Comparison of ENCODE assay signal across 2 cellular contexts in the genomic region with DNA sequence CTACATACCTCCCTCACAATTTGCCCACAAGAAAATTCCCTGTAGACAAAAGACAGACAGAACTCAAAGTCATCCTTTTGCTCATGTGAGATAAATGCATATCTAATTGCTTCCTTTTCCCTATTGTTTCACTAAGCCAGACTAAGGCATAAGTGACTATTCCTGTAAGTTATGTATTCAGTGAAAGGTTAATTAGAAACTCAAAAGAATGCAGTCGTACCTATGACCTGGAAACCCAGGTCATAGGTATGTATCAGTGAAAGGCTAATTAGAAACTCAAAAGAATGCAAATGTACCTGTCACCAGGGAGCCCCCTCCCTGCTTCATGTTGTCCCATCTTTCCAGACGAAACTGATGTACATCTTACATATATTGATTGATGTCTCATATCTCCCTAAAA.
TF ChIP-seq lines count a peak whose summit lies in the region.

No MANE protein-coding gene starts in this region.

TF ChIP-seq in A549, 52 proteins besides CTCF, POLR2A, EP300 and RAD21 (continued from another document):
- no peak for TF ChIP-seq REST (IDR thresholded peaks at IDR 0.05)
- TF ChIP-seq, protein P1, sequence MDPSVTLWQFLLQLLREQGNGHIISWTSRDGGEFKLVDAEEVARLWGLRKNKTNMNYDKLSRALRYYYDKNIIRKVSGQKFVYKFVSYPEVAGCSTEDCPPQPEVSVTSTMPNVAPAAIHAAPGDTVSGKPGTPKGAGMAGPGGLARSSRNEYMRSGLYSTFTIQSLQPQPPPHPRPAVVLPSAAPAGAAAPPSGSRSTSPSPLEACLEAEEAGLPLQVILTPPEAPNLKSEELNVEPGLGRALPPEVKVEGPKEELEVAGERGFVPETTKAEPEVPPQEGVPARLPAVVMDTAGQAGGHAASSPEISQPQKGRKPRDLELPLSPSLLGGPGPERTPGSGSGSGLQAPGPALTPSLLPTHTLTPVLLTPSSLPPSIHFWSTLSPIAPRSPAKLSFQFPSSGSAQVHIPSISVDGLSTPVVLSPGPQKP (IDR thresholded peaks at IDR 0.05; ENCODE audit: low read depth, low read length): no peak
- TF ChIP-seq FOXS1 (CRISPR knock-in tag; IDR thresholded peaks at IDR 0.05): no peak
- TF ChIP-seq RCOR1 (IDR thresholded peaks at IDR 0.05; ENCODE audit: low read depth, low read length): no peak
- no peak for TF ChIP-seq HOXB13 (CRISPR knock-in tag; IDR thresholded peaks at IDR 0.05; ENCODE audit: low read depth)
- no peak for TF ChIP-seq RFX5 (IDR thresholded peaks at IDR 0.05)
- no peak for TF ChIP-seq NR3C1 (IDR thresholded peaks at IDR 0.05)
- TF ChIP-seq KDM1A (IDR thresholded peaks at IDR 0.05; ENCODE audit: low read depth): no peak

TF ChIP-seq in WTC11, 78 proteins besides CTCF, POLR2A, EP300 and RAD21 (continued from another document):
- TF ChIP-seq, protein P2, sequence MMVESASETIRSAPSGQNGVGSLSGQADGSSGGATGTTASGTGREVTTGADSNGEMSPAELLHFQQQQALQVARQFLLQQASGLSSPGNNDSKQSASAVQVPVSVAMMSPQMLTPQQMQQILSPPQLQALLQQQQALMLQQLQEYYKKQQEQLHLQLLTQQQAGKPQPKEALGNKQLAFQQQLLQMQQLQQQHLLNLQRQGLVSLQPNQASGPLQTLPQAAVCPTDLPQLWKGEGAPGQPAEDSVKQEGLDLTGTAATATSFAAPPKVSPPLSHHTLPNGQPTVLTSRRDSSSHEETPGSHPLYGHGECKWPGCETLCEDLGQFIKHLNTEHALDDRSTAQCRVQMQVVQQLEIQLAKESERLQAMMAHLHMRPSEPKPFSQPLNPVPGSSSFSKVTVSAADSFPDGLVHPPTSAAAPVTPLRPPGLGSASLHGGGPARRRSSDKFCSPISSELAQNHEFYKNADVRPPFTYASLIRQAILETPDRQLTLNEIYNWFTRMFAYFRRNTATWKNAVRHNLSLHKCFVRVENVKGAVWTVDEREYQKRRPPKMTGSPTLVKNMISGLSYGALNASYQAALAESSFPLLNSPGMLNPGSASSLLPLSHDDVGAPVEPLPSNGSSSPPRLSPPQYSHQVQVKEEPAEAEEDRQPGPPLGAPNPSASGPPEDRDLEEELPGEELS (CRISPR knock-in tag; IDR thresholded peaks at IDR 0.05): no peak
- no peak for TF ChIP-seq CDX4 (CRISPR knock-in tag; IDR thresholded peaks at IDR 0.05; ENCODE audit: borderline replicate concordance)
